In genomic region chr15:67832965-67833503, GRCh38 we compare ENCODE assay signal across 2 cellular contexts.
TF ChIP-seq lines count a peak whose summit lies in the region.

No MANE protein-coding gene starts in this region.

TF ChIP-seq in IMR-90, 13 proteins besides CTCF, POLR2A, EP300 and RAD21 (continued from another document):
- TF ChIP-seq MAZ (IDR thresholded peaks at IDR 0.05; ENCODE audit: borderline replicate concordance, low read depth, low read length): no peak
- no peak for TF ChIP-seq SMC3 (IDR thresholded peaks at IDR 0.05; ENCODE audit: low read depth, low read length)
- TF ChIP-seq RFX5 (IDR thresholded peaks at IDR 0.05; ENCODE audit: low read depth, low read length): no peak
- TF ChIP-seq MAFK (IDR thresholded peaks at IDR 0.05; ENCODE audit: low read depth, low read length): no peak

TF ChIP-seq in neural cell, 6 proteins besides CTCF, POLR2A, EP300 and RAD21 (continued from another document):
- no peak for TF ChIP-seq REST (IDR thresholded peaks at IDR 0.05; ENCODE audit: borderline replicate concordance)
- no peak for TF ChIP-seq MXI1 (conservative IDR thresholded peaks at IDR 0.05; ENCODE audit: poor library complexity, severe bottlenecking)
- TF ChIP-seq SMC3 (conservative IDR thresholded peaks at IDR 0.05; ENCODE audit: poor library complexity): no peak
- no peak for TF ChIP-seq TAF1 (IDR thresholded peaks at IDR 0.05; ENCODE audit: low read depth)
